ENCODE assay signal across 8 cellular contexts in the genomic region with DNA sequence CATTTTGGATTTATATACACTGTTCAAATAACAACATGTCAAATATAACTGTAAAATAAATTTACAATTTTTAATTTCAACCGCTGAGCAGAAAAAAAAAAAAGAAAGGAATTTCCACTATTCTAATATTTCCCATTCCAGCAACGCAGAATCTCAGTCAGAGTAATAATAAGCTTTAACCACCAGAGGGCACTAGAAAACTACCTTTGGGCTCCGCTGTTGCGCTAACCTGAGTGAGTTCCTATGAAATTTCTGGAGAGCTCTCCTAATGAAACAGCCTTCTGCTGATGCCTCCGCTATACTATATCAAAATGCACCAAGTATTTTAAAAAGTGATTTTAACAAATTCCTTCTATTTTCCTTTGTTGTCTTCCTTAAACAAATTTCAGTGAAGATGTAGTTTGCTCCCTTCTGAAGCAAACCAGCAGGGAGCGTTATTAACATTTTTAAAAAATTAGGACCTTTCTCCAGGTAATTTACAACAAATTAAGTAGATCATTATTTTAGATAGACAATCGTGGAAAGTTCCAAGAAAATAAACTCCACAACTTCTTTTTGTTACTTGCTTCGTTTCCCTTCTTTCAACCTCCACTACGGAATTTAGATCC. TPM values are rescaled to one million over a fixed set of nuclear protein-coding genes. Genes with fewer than 3 reads are reported as not detected.
DNase-seq lines count a peak whose midpoint lies in the region; ATAC-seq and TF ChIP-seq lines count a peak whose summit lies in the region.

No MANE protein-coding gene starts in this region.

- H3K27ac ChIP-seq in PC-9 (no peak overlapping the region), brain microvascular endothelial cell (no peak overlapping the region)

- H3K79me2 ChIP-seq in PC-9 (ENCODE audit: low read depth) = no peaks in the 10 kb centered on the region

- H3K4me1 ChIP-seq in PC-9 (replicated peaks; ENCODE audit: insufficient read depth) = no peaks in the 10 kb centered on the region

- H3K27me3 ChIP-seq in PC-9 (ENCODE audit: insufficient read depth, low read depth) = no peaks in the 10 kb centered on the region
- H3K27me3 ChIP-seq in brain microvascular endothelial cell (replicated peaks) = no peaks in the 10 kb centered on the region

- no peak overlapping the region for H3K4me2 ChIP-seq in PC-9

- no TSS peak for BruUV-seq in PC-9 (replicated peaks; lab: Mats Ljungman, UMichigan)

- CTCF ChIA-PET in PC-9 (lab: Charles Lee) = interaction anchor here (0.7 kb wide), 1 partner anchor 536 kb away, joined by 4 read pairs; no protein-coding TSS in a partner anchor

- H3K36me3 ChIP-seq in PC-9 (ENCODE audit: low read depth) = no peaks in the 10 kb centered on the region
- no peaks in the 10 kb centered on the region for H3K36me3 ChIP-seq in brain microvascular endothelial cell (replicated peaks)

- in situ Hi-C loops in brain microvascular endothelial cell (cut with HindIII; ENCODE audit: low pct_ligation_motif_present, low sequenced_read_pairs) = no loop called here

- POLR2A ChIA-PET in PC-9 (lab: Charles Lee; ENCODE audit: unreplicated experiment) = no interaction called here

- peak; percentile 83 for ATAC-seq in GM21528 (IDR thresholded peaks at IDR 0.05; ENCODE audit: low FRiP score, unreplicated experiment)

- peak; percentile 72 for TF ChIP-seq CTCF in PC-9 (conservative IDR thresholded peaks at IDR 0.05)
- TF ChIP-seq CTCF in brain microvascular endothelial cell (IDR thresholded peaks at IDR 0.05; ENCODE audit: low read depth, low read length, missing control alignments) = peak; percentile 74

- no peaks in the 10 kb centered on the region for H3K9me2 ChIP-seq in PC-9 (ENCODE audit: insufficient read depth)

- H4K20me1 ChIP-seq in PC-9 (ENCODE audit: insufficient read depth) = no peaks in the 10 kb centered on the region

- H3K9me3 ChIP-seq in PC-9 (ENCODE audit: insufficient read depth, low read depth) = no peaks in the 10 kb centered on the region

- no peak overlapping the region for H2AFZ ChIP-seq in PC-9

- H3F3A ChIP-seq in PC-9 (ENCODE audit: insufficient read depth, low read depth) = no peaks in the 10 kb centered on the region

- peak; percentile 20 for DNase-seq in activated T-cell treated with anti-CD3 and anti-CD28 coated beads, Interleukin-2, amount 50 U/mL, for 1 hour
- DNase-seq in activated T-cell treated with anti-CD3 and anti-CD28 coated beads for 4 hours (no peak), HT1080 (ENCODE audit: low read depth) (peak; percentile 44), PC-9 (no peak), brain microvascular endothelial cell (peak; percentile 43), inferior parietal cortex (ENCODE audit: extremely low spot score) (peak; percentile 98)
- peak; percentile 36 for DNase-seq in stimulated activated CD8-positive, alpha-beta memory T cell treated with anti-CD3 and anti-CD28 coated beads, Interleukin-4, amount 100 ng/mL, for 48 hours

- no peak overlapping the region for H3K4me3 ChIP-seq in PC-9
- H3K4me3 ChIP-seq in brain microvascular endothelial cell (ENCODE audit: low read depth, low read length) = no peak overlapping the region

- intact Hi-C loops in PC-9 (cut with micrococcal nuclease; ENCODE audit: unreplicated experiment) = no loop called here

RNA-seq across cellular contexts. Expression of a gene that starts 23.0 kb away (rescaled TPM):
- 0.03 and 0.06 TPM in 2 replicates for total RNA-seq in HT1080 (2014; rRNA removed; shearing (Covaris generic))
- 0.14 and 0.16 TPM in 2 replicates for polyA plus RNA-seq in HT1080 (2015; cell fraction: cytosol; rRNA removed)
- 0.28 and 1.2 TPM in 2 replicates for polyA plus RNA-seq in HT1080 (2015; cell fraction: nucleus; rRNA removed)
- total RNA-seq in PC-9 (2021) = not detected in 2 replicates

RNA-seq across cellular contexts. Expression of a gene that starts 45.1 kb away (rescaled TPM):
- total RNA-seq in HT1080 (2014; rRNA removed; shearing (Covaris generic)) = not detected in 2 replicates
- 0.01 and 0.09 TPM in 2 replicates for polyA plus RNA-seq in HT1080 (2015; cell fraction: cytosol; rRNA removed)
- 0.12 and 0.17 TPM in 2 replicates for polyA plus RNA-seq in HT1080 (2015; cell fraction: nucleus; rRNA removed)
- 1.3 and 1.9 TPM in 2 replicates for total RNA-seq in PC-9 (2021)

Comparison
In these comparisons a context has a peak if more than half of its experiments do, and no peak if none do; other contexts are left out.
1. DNase-seq: peak in activated T-cell treated with anti-CD3 and anti-CD28 coated beads, Interleukin-2, amount 50 U/mL, for 1 hour (single experiment), HT1080 (single experiment), brain microvascular endothelial cell (single experiment), inferior parietal cortex (single experiment) and stimulated activated CD8-positive, alpha-beta memory T cell treated with anti-CD3 and anti-CD28 coated beads, Interleukin-4, amount 100 ng/mL, for 48 hours (single experiment); none in activated T-cell treated with anti-CD3 and anti-CD28 coated beads for 4 hours (single experiment) and PC-9 (0 of 2).